Comparison of ENCODE assay signal across 1 cellular context in genomic region chr15:63133786-63134185, GRCh38.
TF ChIP-seq lines count a peak whose summit lies in the region.

No MANE protein-coding gene starts in this region.

TF ChIP-seq in SK-N-SH, 30 proteins besides CTCF, POLR2A, EP300 and RAD21 (continued from another document):
- TF ChIP-seq RXRA (IDR thresholded peaks at IDR 0.05; ENCODE audit: borderline replicate concordance, low read depth), result peak; percentile 32; the same call in 1 of the 2 replicates
- no peak for TF ChIP-seq ELF1 (IDR thresholded peaks at IDR 0.05)
- no peak for TF ChIP-seq IRF3 (IDR thresholded peaks at IDR 0.05; ENCODE audit: low read depth, low read length)
- peak; percentile 59 for TF ChIP-seq TCF12 (IDR thresholded peaks at IDR 0.05)
- TF ChIP-seq NRF1 (IDR thresholded peaks at IDR 0.05; ENCODE audit: low read depth, low read length), result no peak
- TF ChIP-seq SIN3A (IDR thresholded peaks at IDR 0.05; ENCODE audit: borderline replicate concordance, low read depth, low read length), result no peak
- 0 out of 2 replicates have a peak, but pooled peaks have one; percentile 31 for TF ChIP-seq MEF2A (IDR thresholded peaks at IDR 0.05; ENCODE audit: borderline replicate concordance, low read depth)
- TF ChIP-seq FOSL2 (IDR thresholded peaks at IDR 0.05; ENCODE audit: borderline replicate concordance, low read depth), result peak; percentile 63; the same call in 1 of the 2 replicates
- TF ChIP-seq SMC3 (IDR thresholded peaks at IDR 0.05; ENCODE audit: low read depth, low read length), result no peak
- peak; percentile 46; the same call in 1 of the 2 replicates for TF ChIP-seq NFIC (IDR thresholded peaks at IDR 0.05; ENCODE audit: borderline replicate concordance)
- no peak for TF ChIP-seq GABPA (IDR thresholded peaks at IDR 0.05; ENCODE audit: low read depth)
- TF ChIP-seq PBX3 (IDR thresholded peaks at IDR 0.05), result peak; percentile 50; the same call in 1 of the 2 replicates
- TF ChIP-seq EZH2phosphoT487 (IDR thresholded peaks at IDR 0.05; ENCODE audit: borderline replicate concordance, low read depth), result no peak
- 0 out of 2 replicates have a peak, but pooled peaks have one; percentile 42 for TF ChIP-seq TEAD4 (IDR thresholded peaks at IDR 0.05; ENCODE audit: borderline replicate concordance, insufficient read depth)
- TF ChIP-seq MAX (IDR thresholded peaks at IDR 0.05; ENCODE audit: low read depth), result no peak
- TF ChIP-seq USF1 (IDR thresholded peaks at IDR 0.05; ENCODE audit: borderline replicate concordance, low read depth), result no peak
- peak; percentile 76 for TF ChIP-seq JUND (IDR thresholded peaks at IDR 0.05)
- no peak for TF ChIP-seq USF2 (IDR thresholded peaks at IDR 0.05; ENCODE audit: borderline replicate concordance, low read depth, low read length)
TF ChIP-seq in SK-N-SH: peak in this region for 8.
